Comparison of ENCODE assay signal across 1 cellular context in genomic region chr7:1555046-1555812, GRCh38.
TF ChIP-seq lines count a peak whose summit lies in the region.

No MANE protein-coding gene starts in this region.

TF ChIP-seq in HepG2, 621 proteins besides CTCF, POLR2A, EP300 and RAD21 (continued from another document and continues in another):
- TF ChIP-seq ZSCAN30 (CRISPR knock-in tag; IDR thresholded peaks at IDR 0.05) (no peak), EZH2 (conservative IDR thresholded peaks at IDR 0.05; ENCODE audit: low read depth, low read length) (no peak), ZNF576 (CRISPR knock-in tag; IDR thresholded peaks at IDR 0.05) (no peak), ZNF513 (CRISPR knock-in tag; conservative IDR thresholded peaks at IDR 0.05) (no peak), MAFK (conservative IDR thresholded peaks at IDR 0.05 in 1 of 2, IDR thresholded peaks at IDR 0.05 in 1 of 2; ENCODE audit: low read length in 2 of 2) (no peak), TRIM24 (CRISPR knock-in tag; IDR thresholded peaks at IDR 0.05) (no peak), ZNF44 (CRISPR knock-in tag; IDR thresholded peaks at IDR 0.05) (no peak), CREB1 (IDR thresholded peaks at IDR 0.05) (no peak), CREB1 (CRISPR knock-in tag; IDR thresholded peaks at IDR 0.05) (no peak), ELF4 (CRISPR knock-in tag; IDR thresholded peaks at IDR 0.05; ENCODE audit: borderline replicate concordance) (no peak), NR2C2 (CRISPR knock-in tag; IDR thresholded peaks at IDR 0.05; ENCODE audit: borderline replicate concordance) (no peak), ZNF275 (CRISPR knock-in tag; IDR thresholded peaks at IDR 0.05; ENCODE audit: borderline replicate concordance) (no peak; the same call in 1 of the 2 replicates), USF2 (IDR thresholded peaks at IDR 0.05; ENCODE audit: low read depth, low read length) (no peak), USF2 (CRISPR knock-in tag; IDR thresholded peaks at IDR 0.05; ENCODE audit: borderline replicate concordance) (no peak), MNT (IDR thresholded peaks at IDR 0.05) (0 out of 2 replicates have a peak, but pooled peaks have one; percentile 10), HOXA3 (CRISPR knock-in tag; IDR thresholded peaks at IDR 0.05) (no peak; the same call in 1 of the 2 replicates), ZNF160 (CRISPR knock-in tag; IDR thresholded peaks at IDR 0.05) (no peak), CHD2 (IDR thresholded peaks at IDR 0.05; ENCODE audit: low read depth, low read length) (no peak), RARA (CRISPR knock-in tag; IDR thresholded peaks at IDR 0.05) (peak; percentile 51; the same call in 1 of the 2 replicates), ZNF652 (CRISPR knock-in tag; IDR thresholded peaks at IDR 0.05; ENCODE audit: borderline replicate concordance, low read depth) (no peak; the same call in 1 of the 2 replicates), KLF15 (CRISPR knock-in tag; IDR thresholded peaks at IDR 0.05; ENCODE audit: borderline replicate concordance) (no peak), TOE1 (CRISPR knock-in tag; IDR thresholded peaks at IDR 0.05) (no peak), ZNF207 (IDR thresholded peaks at IDR 0.05; ENCODE audit: borderline replicate concordance) (no peak), THAP7 (CRISPR knock-in tag; IDR thresholded peaks at IDR 0.05) (no peak), ZNF329 (CRISPR knock-in tag; IDR thresholded peaks at IDR 0.05; ENCODE audit: low read depth) (no peak), KMT2A (CRISPR knock-in tag; IDR thresholded peaks at IDR 0.05) (no peak), TFDP2 (CRISPR knock-in tag; IDR thresholded peaks at IDR 0.05) (0 out of 2 replicates have a peak, but pooled peaks have one; percentile 32), SIN3B (IDR thresholded peaks at IDR 0.05; ENCODE audit: low read length) (no peak), REL (CRISPR knock-in tag; conservative IDR thresholded peaks at IDR 0.05) (no peak), BORCS8-MEF2B (CRISPR knock-in tag; IDR thresholded peaks at IDR 0.05) (no peak; the same call in 1 of the 2 replicates), FOXK1 (CRISPR knock-in tag; IDR thresholded peaks at IDR 0.05; ENCODE audit: borderline replicate concordance, low read depth) (no peak), ZNF746 (CRISPR knock-in tag; IDR thresholded peaks at IDR 0.05) (peak; percentile 97), KDM1A (CRISPR knock-in tag; IDR thresholded peaks at IDR 0.05) (no peak), AKNA (CRISPR knock-in tag; IDR thresholded peaks at IDR 0.05; ENCODE audit: borderline replicate concordance) (no peak), NFYB (CRISPR knock-in tag; IDR thresholded peaks at IDR 0.05) (no peak), CENPT (CRISPR knock-in tag; IDR thresholded peaks at IDR 0.05; ENCODE audit: low read depth) (no peak), FOXP4 (CRISPR knock-in tag; IDR thresholded peaks at IDR 0.05) (no peak), ZNF639 (CRISPR knock-in tag; conservative IDR thresholded peaks at IDR 0.05) (no peak), MYC (CRISPR knock-in tag; IDR thresholded peaks at IDR 0.05; ENCODE audit: borderline replicate concordance) (no peak), ISX (CRISPR knock-in tag; conservative IDR thresholded peaks at IDR 0.05) (no peak), KDM4B (CRISPR knock-in tag; IDR thresholded peaks at IDR 0.05) (peak; percentile 14; the same call in 1 of the 2 replicates), FIP1L1 (IDR thresholded peaks at IDR 0.05; ENCODE audit: borderline replicate concordance, insufficient read depth, low read depth, low read length) (no peak), CBX5 (CRISPR knock-in tag; IDR thresholded peaks at IDR 0.05; ENCODE audit: borderline replicate concordance) (no peak; the same call in 1 of the 2 replicates), ZNF850 (CRISPR knock-in tag; conservative IDR thresholded peaks at IDR 0.05) (no peak), PRPF4 (IDR thresholded peaks at IDR 0.05; ENCODE audit: low read depth, low read length, poor library complexity, severe bottlenecking) (no peak), FOXC1 (CRISPR knock-in tag; IDR thresholded peaks at IDR 0.05; ENCODE audit: borderline replicate concordance) (0 out of 2 replicates have a peak, but pooled peaks have one; percentile 22), CSRNP2 (CRISPR knock-in tag; conservative IDR thresholded peaks at IDR 0.05; ENCODE audit: low read depth) (no peak), SALL2 (CRISPR knock-in tag; IDR thresholded peaks at IDR 0.05) (no peak)
